In the genomic region with DNA sequence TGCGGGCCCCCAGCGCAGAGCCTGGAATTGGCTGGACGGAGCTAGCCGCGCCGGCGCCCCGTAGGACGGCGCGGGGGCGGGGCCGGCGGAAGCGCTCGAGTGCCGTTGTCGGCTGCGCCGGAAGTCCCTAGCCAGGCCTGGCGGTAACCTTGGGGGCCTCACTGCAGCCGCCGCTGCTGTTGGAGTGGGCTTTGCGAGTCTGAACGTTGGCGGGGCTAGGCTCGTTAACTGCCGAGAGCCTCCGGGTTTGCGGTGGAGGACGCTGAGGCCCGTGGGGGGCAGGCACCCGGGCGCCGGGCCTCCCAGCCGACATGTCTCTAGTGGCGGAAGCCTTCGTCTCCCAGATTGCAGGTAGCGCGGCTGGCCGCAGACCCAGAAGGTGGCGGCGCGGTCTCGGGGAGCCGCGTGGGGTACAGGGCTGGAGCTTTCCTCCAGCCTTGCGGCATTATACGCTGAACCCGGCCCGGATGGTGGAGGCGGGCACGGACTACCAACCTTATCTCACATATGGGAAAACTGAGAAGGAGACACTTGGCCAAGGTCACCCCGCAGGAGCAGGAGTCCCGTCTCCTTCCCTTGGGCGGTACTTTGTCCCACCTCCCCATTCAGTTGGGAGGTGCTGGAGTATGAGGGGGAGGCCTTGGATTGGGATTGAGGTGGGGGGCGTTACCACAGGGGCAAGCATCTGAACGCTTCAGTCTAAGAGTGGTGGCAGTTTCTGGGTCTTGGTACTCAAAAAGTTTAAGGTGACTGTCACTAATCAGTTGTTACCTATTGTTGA, we compare ENCODE assay signal across 1 cellular context.
A peak's percentile ranks its signal among the peaks of the same experiment; 100 is the strongest.
TF ChIP-seq lines count a peak whose summit lies in the region.

A gene (plus strand): TSS at position 124 of the 781 bp plus-strand sequence. CDS start 188 bp downstream, at position 312.

TF ChIP-seq in K562, 482 proteins besides CTCF, POLR2A, EP300 and RAD21 (continued from another document and continues in another):
- TF ChIP-seq, protein P1, sequence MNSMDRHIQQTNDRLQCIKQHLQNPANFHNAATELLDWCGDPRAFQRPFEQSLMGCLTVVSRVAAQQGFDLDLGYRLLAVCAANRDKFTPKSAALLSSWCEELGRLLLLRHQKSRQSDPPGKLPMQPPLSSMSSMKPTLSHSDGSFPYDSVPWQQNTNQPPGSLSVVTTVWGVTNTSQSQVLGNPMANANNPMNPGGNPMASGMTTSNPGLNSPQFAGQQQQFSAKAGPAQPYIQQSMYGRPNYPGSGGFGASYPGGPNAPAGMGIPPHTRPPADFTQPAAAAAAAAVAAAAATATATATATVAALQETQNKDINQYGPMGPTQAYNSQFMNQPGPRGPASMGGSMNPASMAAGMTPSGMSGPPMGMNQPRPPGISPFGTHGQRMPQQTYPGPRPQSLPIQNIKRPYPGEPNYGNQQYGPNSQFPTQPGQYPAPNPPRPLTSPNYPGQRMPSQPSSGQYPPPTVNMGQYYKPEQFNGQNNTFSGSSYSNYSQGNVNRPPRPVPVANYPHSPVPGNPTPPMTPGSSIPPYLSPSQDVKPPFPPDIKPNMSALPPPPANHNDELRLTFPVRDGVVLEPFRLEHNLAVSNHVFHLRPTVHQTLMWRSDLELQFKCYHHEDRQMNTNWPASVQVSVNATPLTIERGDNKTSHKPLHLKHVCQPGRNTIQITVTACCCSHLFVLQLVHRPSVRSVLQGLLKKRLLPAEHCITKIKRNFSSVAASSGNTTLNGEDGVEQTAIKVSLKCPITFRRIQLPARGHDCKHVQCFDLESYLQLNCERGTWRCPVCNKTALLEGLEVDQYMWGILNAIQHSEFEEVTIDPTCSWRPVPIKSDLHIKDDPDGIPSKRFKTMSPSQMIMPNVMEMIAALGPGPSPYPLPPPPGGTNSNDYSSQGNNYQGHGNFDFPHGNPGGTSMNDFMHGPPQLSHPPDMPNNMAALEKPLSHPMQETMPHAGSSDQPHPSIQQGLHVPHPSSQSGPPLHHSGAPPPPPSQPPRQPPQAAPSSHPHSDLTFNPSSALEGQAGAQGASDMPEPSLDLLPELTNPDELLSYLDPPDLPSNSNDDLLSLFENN (IDR thresholded peaks at IDR 0.05; ENCODE audit: low read depth in 2 of 2, low read length in 2 of 2): no peak; a peak in 1 of 4 replicates
- TF ChIP-seq MIER1 (IDR thresholded peaks at IDR 0.05; ENCODE audit: low read depth) (no peak), SPI1 (IDR thresholded peaks at IDR 0.05; ENCODE audit: borderline replicate concordance, low read depth, low read length) (no peak), ZSCAN29 (IDR thresholded peaks at IDR 0.05) (no peak), MYNN (IDR thresholded peaks at IDR 0.05) (no peak), MYNN (CRISPR knock-in tag; IDR thresholded peaks at IDR 0.05) (no peak), BACH1 (tag; IDR thresholded peaks at IDR 0.05) (no peak), GTF2F1 (IDR thresholded peaks at IDR 0.05; ENCODE audit: low read depth, low read length) (peak; percentile 33; the same call in 1 of the 2 replicates), MEF2D (tag; conservative IDR thresholded peaks at IDR 0.05; ENCODE audit: low read depth) (no peak), PHF20 (IDR thresholded peaks at IDR 0.05; ENCODE audit: partially characterized antibody) (peak; percentile 98), MCM7 (IDR thresholded peaks at IDR 0.05) (no peak), TOE1 (IDR thresholded peaks at IDR 0.05; ENCODE audit: borderline replicate concordance) (peak; percentile 28; the same call in 1 of the 2 replicates), TOE1 (CRISPR knock-in tag; IDR thresholded peaks at IDR 0.05; ENCODE audit: borderline replicate concordance, low read depth) (no peak), ZBTB17 (CRISPR knock-in tag; IDR thresholded peaks at IDR 0.05) (peak; percentile 82), YY1 (IDR thresholded peaks at IDR 0.05; ENCODE audit: borderline replicate concordance in 1 of 3, control insufficient read depth in 1 of 3, extremely low read depth in 1 of 3, insufficient read depth in 3 of 3, insufficient read length in 1 of 3, insufficient replicate concordance in 2 of 3, low read depth in 1 of 3, low read length in 2 of 3) (peak in 2 of 3 experiments; percentile 79 to 80), C11orf30 (IDR thresholded peaks at IDR 0.05; ENCODE audit: low read depth) (peak; percentile 95), MTA2 (IDR thresholded peaks at IDR 0.05; ENCODE audit: low read depth) (no peak), DNMT1 (IDR thresholded peaks at IDR 0.05) (no peak), NONO (IDR thresholded peaks at IDR 0.05; ENCODE audit: low read depth in 2 of 2, low read length in 1 of 2) (peak; percentile 41 to 74; a peak in 2 of 4 replicates), SMARCB1 (IDR thresholded peaks at IDR 0.05; ENCODE audit: insufficient read length, low read depth) (no peak), SMARCA5 (IDR thresholded peaks at IDR 0.05) (no peak), CBFA2T3 (IDR thresholded peaks at IDR 0.05) (no peak), MAZ (CRISPR knock-in tag; conservative IDR thresholded peaks at IDR 0.05 in 1 of 2, IDR thresholded peaks at IDR 0.05 in 1 of 2) (peak; percentile 93 to 97), PHF8 (IDR thresholded peaks at IDR 0.05; ENCODE audit: borderline replicate concordance, low read length) (peak; percentile 99), PHF21A (IDR thresholded peaks at IDR 0.05; ENCODE audit: borderline replicate concordance, low read depth) (peak; percentile 89), NR2C2 (CRISPR knock-in tag; IDR thresholded peaks at IDR 0.05) (no peak), NR2C2 (tag; IDR thresholded peaks at IDR 0.05) (peak; percentile 86), ZNF77 (CRISPR knock-in tag; IDR thresholded peaks at IDR 0.05) (no peak), CREBBP (IDR thresholded peaks at IDR 0.05; ENCODE audit: low read depth, low read length) (no peak), RBM17 (IDR thresholded peaks at IDR 0.05; ENCODE audit: borderline replicate concordance, low read depth, low read length) (no peak), RBM25 (IDR thresholded peaks at IDR 0.05; ENCODE audit: low read depth, low read length, severe bottlenecking) (no peak), HDAC6 (IDR thresholded peaks at IDR 0.05; ENCODE audit: low read depth, low read length) (no peak), TBL1XR1 (IDR thresholded peaks at IDR 0.05; ENCODE audit: low read length in 2 of 2) (no peak), ZFPM2 (CRISPR knock-in tag; IDR thresholded peaks at IDR 0.05) (0 out of 2 replicates have a peak, but pooled peaks have one; percentile 65), DACH1 (IDR thresholded peaks at IDR 0.05; ENCODE audit: partially characterized antibody) (peak; percentile 37), SUPT5H (IDR thresholded peaks at IDR 0.05) (peak; percentile 97), PCBP2 (IDR thresholded peaks at IDR 0.05; ENCODE audit: low read depth, low read length, poor library complexity, severe bottlenecking) (no peak), ELF2 (CRISPR knock-in tag; IDR thresholded peaks at IDR 0.05) (peak; percentile 88; the same call in 1 of the 2 replicates), RB1 (IDR thresholded peaks at IDR 0.05; ENCODE audit: low read depth) (peak; percentile 95), SMARCE1 (IDR thresholded peaks at IDR 0.05) (no peak), TEAD4 (IDR thresholded peaks at IDR 0.05; ENCODE audit: low read length) (no peak), TEAD4 (CRISPR knock-in tag; IDR thresholded peaks at IDR 0.05; ENCODE audit: borderline replicate concordance) (no peak), CEBPB (tag; IDR thresholded peaks at IDR 0.05) (no peak), NCOA2 (IDR thresholded peaks at IDR 0.05; ENCODE audit: partially characterized antibody in 2 of 2) (no peak), RAD51 (IDR thresholded peaks at IDR 0.05; ENCODE audit: borderline replicate concordance, low read depth) (no peak), CTBP1 (IDR thresholded peaks at IDR 0.05; ENCODE audit: borderline replicate concordance) (peak; percentile 90; the same call in 1 of the 2 replicates), ADNP (tag; IDR thresholded peaks at IDR 0.05) (no peak), ZNF121 (CRISPR knock-in tag; conservative IDR thresholded peaks at IDR 0.05) (no peak), EHMT2 (IDR thresholded peaks at IDR 0.05) (peak; percentile 71; the same call in 1 of the 2 replicates)
- TF ChIP-seq, protein P2, sequence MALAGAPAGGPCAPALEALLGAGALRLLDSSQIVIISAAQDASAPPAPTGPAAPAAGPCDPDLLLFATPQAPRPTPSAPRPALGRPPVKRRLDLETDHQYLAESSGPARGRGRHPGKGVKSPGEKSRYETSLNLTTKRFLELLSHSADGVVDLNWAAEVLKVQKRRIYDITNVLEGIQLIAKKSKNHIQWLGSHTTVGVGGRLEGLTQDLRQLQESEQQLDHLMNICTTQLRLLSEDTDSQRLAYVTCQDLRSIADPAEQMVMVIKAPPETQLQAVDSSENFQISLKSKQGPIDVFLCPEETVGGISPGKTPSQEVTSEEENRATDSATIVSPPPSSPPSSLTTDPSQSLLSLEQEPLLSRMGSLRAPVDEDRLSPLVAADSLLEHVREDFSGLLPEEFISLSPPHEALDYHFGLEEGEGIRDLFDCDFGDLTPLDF (CRISPR knock-in tag; IDR thresholded peaks at IDR 0.05): peak; percentile 82
- TF ChIP-seq, protein P3, sequence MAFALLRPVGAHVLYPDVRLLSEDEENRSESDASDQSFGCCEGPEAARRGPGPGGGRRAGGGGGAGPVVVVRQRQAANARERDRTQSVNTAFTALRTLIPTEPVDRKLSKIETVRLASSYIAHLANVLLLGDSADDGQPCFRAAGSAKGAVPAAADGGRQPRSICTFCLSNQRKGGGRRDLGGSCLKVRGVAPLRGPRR (CRISPR knock-in tag; IDR thresholded peaks at IDR 0.05): no peak
- TF ChIP-seq, protein P4, sequence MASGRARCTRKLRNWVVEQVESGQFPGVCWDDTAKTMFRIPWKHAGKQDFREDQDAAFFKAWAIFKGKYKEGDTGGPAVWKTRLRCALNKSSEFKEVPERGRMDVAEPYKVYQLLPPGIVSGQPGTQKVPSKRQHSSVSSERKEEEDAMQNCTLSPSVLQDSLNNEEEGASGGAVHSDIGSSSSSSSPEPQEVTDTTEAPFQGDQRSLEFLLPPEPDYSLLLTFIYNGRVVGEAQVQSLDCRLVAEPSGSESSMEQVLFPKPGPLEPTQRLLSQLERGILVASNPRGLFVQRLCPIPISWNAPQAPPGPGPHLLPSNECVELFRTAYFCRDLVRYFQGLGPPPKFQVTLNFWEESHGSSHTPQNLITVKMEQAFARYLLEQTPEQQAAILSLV (tag; IDR thresholded peaks at IDR 0.05): no peak
- TF ChIP-seq, protein P5, sequence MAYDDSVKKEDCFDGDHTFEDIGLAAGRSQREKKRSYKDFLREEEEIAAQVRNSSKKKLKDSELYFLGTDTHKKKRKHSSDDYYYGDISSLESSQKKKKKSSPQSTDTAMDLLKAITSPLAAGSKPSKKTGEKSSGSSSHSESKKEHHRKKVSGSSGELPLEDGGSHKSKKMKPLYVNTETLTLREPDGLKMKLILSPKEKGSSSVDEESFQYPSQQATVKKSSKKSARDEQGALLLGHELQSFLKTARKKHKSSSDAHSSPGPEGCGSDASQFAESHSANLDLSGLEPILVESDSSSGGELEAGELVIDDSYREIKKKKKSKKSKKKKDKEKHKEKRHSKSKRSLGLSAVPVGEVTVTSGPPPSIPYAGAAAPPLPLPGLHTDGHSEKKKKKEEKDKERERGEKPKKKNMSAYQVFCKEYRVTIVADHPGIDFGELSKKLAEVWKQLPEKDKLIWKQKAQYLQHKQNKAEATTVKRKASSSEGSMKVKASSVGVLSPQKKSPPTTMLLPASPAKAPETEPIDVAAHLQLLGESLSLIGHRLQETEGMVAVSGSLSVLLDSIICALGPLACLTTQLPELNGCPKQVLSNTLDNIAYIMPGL (CRISPR knock-in tag; IDR thresholded peaks at IDR 0.05): peak; percentile 83; the same call in 1 of the 2 replicates
- TF ChIP-seq, protein P6, sequence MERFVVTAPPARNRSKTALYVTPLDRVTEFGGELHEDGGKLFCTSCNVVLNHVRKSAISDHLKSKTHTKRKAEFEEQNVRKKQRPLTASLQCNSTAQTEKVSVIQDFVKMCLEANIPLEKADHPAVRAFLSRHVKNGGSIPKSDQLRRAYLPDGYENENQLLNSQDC (CRISPR knock-in tag; IDR thresholded peaks at IDR 0.05): no peak
- TF ChIP-seq, protein P7, sequence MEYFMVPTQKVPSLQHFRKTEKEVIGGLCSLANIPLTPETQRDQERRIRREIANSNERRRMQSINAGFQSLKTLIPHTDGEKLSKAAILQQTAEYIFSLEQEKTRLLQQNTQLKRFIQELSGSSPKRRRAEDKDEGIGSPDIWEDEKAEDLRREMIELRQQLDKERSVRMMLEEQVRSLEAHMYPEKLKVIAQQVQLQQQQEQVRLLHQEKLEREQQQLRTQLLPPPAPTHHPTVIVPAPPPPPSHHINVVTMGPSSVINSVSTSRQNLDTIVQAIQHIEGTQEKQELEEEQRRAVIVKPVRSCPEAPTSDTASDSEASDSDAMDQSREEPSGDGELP (CRISPR knock-in tag; IDR thresholded peaks at IDR 0.05; ENCODE audit: borderline replicate concordance): peak; percentile 81; the same call in 1 of the 2 replicates
- TF ChIP-seq, protein P8, sequence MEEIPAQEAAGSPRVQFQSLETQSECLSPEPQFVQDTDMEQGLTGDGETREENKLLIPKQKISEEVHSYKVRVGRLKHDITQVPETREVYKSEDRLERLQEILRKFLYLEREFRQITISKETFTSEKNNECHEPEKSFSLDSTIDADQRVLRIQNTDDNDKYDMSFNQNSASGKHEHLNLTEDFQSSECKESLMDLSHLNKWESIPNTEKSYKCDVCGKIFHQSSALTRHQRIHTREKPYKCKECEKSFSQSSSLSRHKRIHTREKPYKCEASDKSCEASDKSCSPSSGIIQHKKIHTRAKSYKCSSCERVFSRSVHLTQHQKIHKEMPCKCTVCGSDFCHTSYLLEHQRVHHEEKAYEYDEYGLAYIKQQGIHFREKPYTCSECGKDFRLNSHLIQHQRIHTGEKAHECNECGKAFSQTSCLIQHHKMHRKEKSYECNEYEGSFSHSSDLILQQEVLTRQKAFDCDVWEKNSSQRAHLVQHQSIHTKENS (CRISPR knock-in tag; IDR thresholded peaks at IDR 0.05): no peak
- TF ChIP-seq, protein P9, sequence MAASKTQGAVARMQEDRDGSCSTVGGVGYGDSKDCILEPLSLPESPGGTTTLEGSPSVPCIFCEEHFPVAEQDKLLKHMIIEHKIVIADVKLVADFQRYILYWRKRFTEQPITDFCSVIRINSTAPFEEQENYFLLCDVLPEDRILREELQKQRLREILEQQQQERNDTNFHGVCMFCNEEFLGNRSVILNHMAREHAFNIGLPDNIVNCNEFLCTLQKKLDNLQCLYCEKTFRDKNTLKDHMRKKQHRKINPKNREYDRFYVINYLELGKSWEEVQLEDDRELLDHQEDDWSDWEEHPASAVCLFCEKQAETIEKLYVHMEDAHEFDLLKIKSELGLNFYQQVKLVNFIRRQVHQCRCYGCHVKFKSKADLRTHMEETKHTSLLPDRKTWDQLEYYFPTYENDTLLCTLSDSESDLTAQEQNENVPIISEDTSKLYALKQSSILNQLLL (CRISPR knock-in tag; IDR thresholded peaks at IDR 0.05; ENCODE audit: borderline replicate concordance): no peak
